In genomic region chr13:95503662-95504061, GRCh38 we compare ENCODE assay signal across 18 cellular contexts. TPM values are rescaled to one million over a fixed set of nuclear protein-coding genes. Genes with fewer than 3 reads are reported as not detected.
"Had no signal": no experiment of that assay in that cellular context is flagged by ENCODE, and none has a peak within 500 bp of the region (broad histone marks: within the 10 kb centered on the region; RNA-seq: fewer than 3 reads in every experiment).

No MANE protein-coding gene starts in this region.

- ATAC-seq: gastrocnemius medialis, heart left ventricle had no signal

- H3K9me3 ChIP-seq: gastrocnemius medialis, vagina had no signal

- DNase-seq: activated CD4-positive, alpha-beta T cell treated with anti-CD3 and anti-CD28 coated beads for 1 hour; activated CD4-positive, alpha-beta T cell treated with anti-CD3 and anti-CD28 coated beads, Interleukin-2, amount 50 U/mL, for 4 hours; activated naive CD4-positive, alpha-beta T cell treated with anti-CD3 and anti-CD28 coated beads, Interleukin-2, amount 50 U/mL, for 16 hours; erythroblast; gastrocnemius medialis; heart left ventricle; immature natural killer cell; nucleus accumbens; posterior cingulate gyrus; retina; stimulated activated CD4-positive, alpha-beta T cell treated with anti-CD3 and anti-CD28 coated beads, Interleukin-4, amount 100 ng/mL, for 24 hours; stimulated activated naive CD4-positive, alpha-beta T cell treated with Interleukin-2 at 50 U/mL for 16 hours; substantia nigra had no signal

- H3K4me1 ChIP-seq: gastrocnemius medialis, tibial nerve, vagina had no signal

- H3K36me3 ChIP-seq: cardiac muscle cell, gastrocnemius medialis, heart left ventricle, tibial nerve, vagina had no signal

- H3K27me3 ChIP-seq: cardiac muscle cell, gastrocnemius medialis, heart left ventricle, tibial nerve, vagina had no signal

- H3K4me3 ChIP-seq: cardiac muscle cell, gastrocnemius medialis, heart left ventricle, tibial nerve, vagina had no signal

- H3K27ac ChIP-seq: cardiac muscle cell, gastrocnemius medialis, heart left ventricle, tibial nerve, vagina had no signal

RNA-seq across cellular contexts. Expression of gene CLDN10, which starts 48.9 kb away (rescaled TPM):
- total RNA-seq: activated T-helper 2 cell treated with anti-CD3 and anti-CD28 coated beads, Interferon-gamma antibody, Interleukin-2, Interleukin-4, amounts not matched to agents 10 μg/mL and 5 μg/mL and 100 μg/mL, durations not matched to agents 14 hours and 24 hours and 36 hours; gastrocnemius medialis; mesenteric fat pad; vagina had no signal
